In the genomic region with DNA sequence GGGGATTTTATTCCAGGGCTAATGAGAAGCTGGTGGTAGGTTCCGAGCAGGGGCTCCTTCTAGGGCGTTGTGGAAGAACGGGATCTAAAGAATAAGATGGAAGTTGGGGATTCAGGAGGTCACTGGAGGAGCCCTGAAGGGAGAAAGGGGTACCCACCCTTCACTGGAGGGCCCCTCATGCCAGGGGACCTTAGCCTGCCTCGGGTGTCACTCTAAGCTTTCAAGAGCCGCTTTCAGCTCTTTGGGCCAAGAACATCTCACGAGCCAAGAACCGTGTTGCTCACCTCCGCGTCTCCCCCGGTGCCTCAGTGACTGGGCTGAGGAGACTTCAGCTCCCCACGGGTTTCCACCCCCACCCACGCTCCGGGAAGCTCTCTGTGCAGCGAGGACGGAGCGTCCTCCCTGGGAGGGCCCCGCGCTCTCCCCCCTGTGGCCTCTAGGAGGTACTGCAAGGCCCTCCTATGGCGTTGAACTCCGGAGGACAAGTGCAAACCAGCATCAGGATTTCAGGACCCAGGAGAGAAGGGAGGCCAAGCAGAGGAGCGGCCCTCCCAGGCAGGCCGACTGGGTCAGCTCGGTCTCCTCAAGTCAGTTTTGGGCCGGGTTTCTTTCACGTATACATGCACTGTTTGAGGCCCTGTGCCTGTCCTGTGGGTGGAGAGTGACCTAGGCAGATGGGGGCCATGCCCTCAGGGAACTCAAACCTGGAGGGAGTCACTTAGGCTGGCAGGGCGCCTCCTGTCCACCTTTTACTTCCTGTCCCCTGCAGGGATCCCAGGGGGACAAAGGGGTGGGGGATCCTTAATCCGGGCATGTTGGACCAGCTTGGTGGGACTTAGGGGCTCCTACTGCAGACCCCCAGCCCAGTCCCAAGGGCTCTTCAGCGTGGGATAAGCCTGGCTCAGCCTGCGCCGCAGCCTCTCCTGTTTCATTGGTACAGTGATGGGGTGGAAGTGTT, we compare ENCODE assay signal across 9 cellular contexts. TPM values are rescaled to one million over a fixed set of nuclear protein-coding genes. Genes with fewer than 3 reads are reported as not detected.
A peak's percentile ranks its signal among the peaks of the same experiment; 100 is the strongest.
DNase-seq lines count a peak whose midpoint lies in the region; ATAC-seq, FAIRE-seq and TF ChIP-seq lines count a peak whose summit lies in the region.
"Had no signal": no experiment of that assay in that cellular context is flagged by ENCODE, and none has a peak within 500 bp of the region (broad histone marks: within the 10 kb centered on the region; RNA-seq: fewer than 3 reads in every experiment).

No MANE protein-coding gene starts in this region.

- TF ChIP-seq CTCF in glutamatergic neuron (IDR thresholded peaks at IDR 0.05; ENCODE audit: partially characterized antibody, unreplicated experiment) = peak; percentile 98
- peak; percentile 94 for TF ChIP-seq CTCF in progenitor cell of endocrine pancreas (IDR thresholded peaks at IDR 0.05; ENCODE audit: unreplicated experiment)

- H3K9me3 Mint-ChIP-seq in glutamatergic neuron (ENCODE audit: unreplicated experiment) (peaks cover 2% of the 10 kb centered on the region), progenitor cell of endocrine pancreas (ENCODE audit: low read depth) (no peaks in the 10 kb centered on the region)

- ATAC-seq in SK-N-SH treated with all-trans-retinoic acid at 6 μM for 48 hours (peak; percentile 96), GM21526 (IDR thresholded peaks at IDR 0.05; ENCODE audit: low FRiP score, unreplicated experiment) (no peak)

- FAIRE-seq in urothelium cell line (lab: Jason Lieb, UNC) = peak; percentile 91
- FAIRE-seq: endometrium had no signal

- H3K4me3 Mint-ChIP-seq in glutamatergic neuron (ENCODE audit: unreplicated experiment) = no peak overlapping the region
- H3K4me3 Mint-ChIP-seq in progenitor cell of endocrine pancreas (ENCODE audit: low read depth) = no peak overlapping the region

- H3K27me3 Mint-ChIP-seq in glutamatergic neuron (ENCODE audit: unreplicated experiment) (peaks cover 2% of the 10 kb centered on the region), progenitor cell of endocrine pancreas (peaks cover 19% of the 10 kb centered on the region)

- H3K36me3 Mint-ChIP-seq in glutamatergic neuron (ENCODE audit: unreplicated experiment) (no peaks in the 10 kb centered on the region), progenitor cell of endocrine pancreas (ENCODE audit: insufficient read depth) (peaks cover 9% of the 10 kb centered on the region)

- H3K4me1 Mint-ChIP-seq in glutamatergic neuron (ENCODE audit: low read depth, unreplicated experiment) (peaks cover 2% of the 10 kb centered on the region), progenitor cell of endocrine pancreas (ENCODE audit: low read depth) (peaks cover 1% of the 10 kb centered on the region)

- H3K27ac Mint-ChIP-seq in glutamatergic neuron (ENCODE audit: unreplicated experiment) = no peak overlapping the region
- no peak overlapping the region for H3K27ac Mint-ChIP-seq in progenitor cell of endocrine pancreas

- DNase-seq in DMS79 treated with DMSO at 0.1 percent for 48 hours (lab: John Stamatoyannopoulos, UW) = peak; percentile 21
- peak; percentile 44 for DNase-seq in HT1080 (ENCODE audit: low read depth)
- DNase-seq in activated naive CD4-positive, alpha-beta T cell treated with anti-CD3 and anti-CD28 coated beads, Interleukin-2, amount 50 U/mL, for 16 hours = peak; percentile 83
- DNase-seq in glutamatergic neuron = peak; percentile 73
- DNase-seq in progenitor cell of endocrine pancreas (ENCODE audit: low spot score, unreplicated experiment) = peak; percentile 56
- DNase-seq in urothelium cell line (ENCODE audit: low spot score) = peak; percentile 89

TF ChIP-seq in SK-N-SH treated with all-trans-retinoic acid at 6 μM for 48 hours, 23 proteins besides CTCF, POLR2A, EP300 and RAD21 (continues in another document):
- TF ChIP-seq CSDC2 (CRISPR knock-in tag; IDR thresholded peaks at IDR 0.05) = no peak
- TF ChIP-seq, protein P1, sequence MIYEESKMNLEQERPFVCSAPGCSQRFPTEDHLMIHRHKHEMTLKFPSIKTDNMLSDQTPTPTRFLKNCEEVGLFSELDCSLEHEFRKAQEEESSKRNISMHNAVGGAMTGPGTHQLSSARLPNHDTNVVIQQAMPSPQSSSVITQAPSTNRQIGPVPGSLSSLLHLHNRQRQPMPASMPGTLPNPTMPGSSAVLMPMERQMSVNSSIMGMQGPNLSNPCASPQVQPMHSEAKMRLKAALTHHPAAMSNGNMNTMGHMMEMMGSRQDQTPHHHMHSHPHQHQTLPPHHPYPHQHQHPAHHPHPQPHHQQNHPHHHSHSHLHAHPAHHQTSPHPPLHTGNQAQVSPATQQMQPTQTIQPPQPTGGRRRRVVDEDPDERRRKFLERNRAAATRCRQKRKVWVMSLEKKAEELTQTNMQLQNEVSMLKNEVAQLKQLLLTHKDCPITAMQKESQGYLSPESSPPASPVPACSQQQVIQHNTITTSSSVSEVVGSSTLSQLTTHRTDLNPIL (CRISPR knock-in tag; IDR thresholded peaks at IDR 0.05; ENCODE audit: low read depth) = no peak
- no peak for TF ChIP-seq SNAI2 (CRISPR knock-in tag; IDR thresholded peaks at IDR 0.05)
- TF ChIP-seq ZC3H10 (CRISPR knock-in tag; IDR thresholded peaks at IDR 0.05) = no peak
- TF ChIP-seq, protein P2, sequence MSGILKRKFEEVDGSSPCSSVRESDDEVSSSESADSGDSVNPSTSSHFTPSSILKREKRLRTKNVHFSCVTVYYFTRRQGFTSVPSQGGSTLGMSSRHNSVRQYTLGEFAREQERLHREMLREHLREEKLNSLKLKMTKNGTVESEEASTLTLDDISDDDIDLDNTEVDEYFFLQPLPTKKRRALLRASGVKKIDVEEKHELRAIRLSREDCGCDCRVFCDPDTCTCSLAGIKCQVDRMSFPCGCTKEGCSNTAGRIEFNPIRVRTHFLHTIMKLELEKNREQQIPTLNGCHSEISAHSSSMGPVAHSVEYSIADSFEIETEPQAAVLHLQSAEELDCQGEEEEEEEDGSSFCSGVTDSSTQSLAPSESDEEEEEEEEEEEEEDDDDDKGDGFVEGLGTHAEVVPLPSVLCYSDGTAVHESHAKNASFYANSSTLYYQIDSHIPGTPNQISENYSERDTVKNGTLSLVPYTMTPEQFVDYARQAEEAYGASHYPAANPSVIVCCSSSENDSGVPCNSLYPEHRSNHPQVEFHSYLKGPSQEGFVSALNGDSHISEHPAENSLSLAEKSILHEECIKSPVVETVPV (CRISPR knock-in tag; IDR thresholded peaks at IDR 0.05) = no peak
- TF ChIP-seq ESRRG (CRISPR knock-in tag; IDR thresholded peaks at IDR 0.05) = no peak
- TF ChIP-seq ZNF70 (CRISPR knock-in tag; IDR thresholded peaks at IDR 0.05) = no peak
- no peak for TF ChIP-seq PPARA (CRISPR knock-in tag; IDR thresholded peaks at IDR 0.05; ENCODE audit: borderline replicate concordance)
- no peak for TF ChIP-seq TCF4 (CRISPR knock-in tag; IDR thresholded peaks at IDR 0.05; ENCODE audit: borderline replicate concordance)
- no peak for TF ChIP-seq OSR1 (CRISPR knock-in tag; IDR thresholded peaks at IDR 0.05)
- TF ChIP-seq, protein P3, sequence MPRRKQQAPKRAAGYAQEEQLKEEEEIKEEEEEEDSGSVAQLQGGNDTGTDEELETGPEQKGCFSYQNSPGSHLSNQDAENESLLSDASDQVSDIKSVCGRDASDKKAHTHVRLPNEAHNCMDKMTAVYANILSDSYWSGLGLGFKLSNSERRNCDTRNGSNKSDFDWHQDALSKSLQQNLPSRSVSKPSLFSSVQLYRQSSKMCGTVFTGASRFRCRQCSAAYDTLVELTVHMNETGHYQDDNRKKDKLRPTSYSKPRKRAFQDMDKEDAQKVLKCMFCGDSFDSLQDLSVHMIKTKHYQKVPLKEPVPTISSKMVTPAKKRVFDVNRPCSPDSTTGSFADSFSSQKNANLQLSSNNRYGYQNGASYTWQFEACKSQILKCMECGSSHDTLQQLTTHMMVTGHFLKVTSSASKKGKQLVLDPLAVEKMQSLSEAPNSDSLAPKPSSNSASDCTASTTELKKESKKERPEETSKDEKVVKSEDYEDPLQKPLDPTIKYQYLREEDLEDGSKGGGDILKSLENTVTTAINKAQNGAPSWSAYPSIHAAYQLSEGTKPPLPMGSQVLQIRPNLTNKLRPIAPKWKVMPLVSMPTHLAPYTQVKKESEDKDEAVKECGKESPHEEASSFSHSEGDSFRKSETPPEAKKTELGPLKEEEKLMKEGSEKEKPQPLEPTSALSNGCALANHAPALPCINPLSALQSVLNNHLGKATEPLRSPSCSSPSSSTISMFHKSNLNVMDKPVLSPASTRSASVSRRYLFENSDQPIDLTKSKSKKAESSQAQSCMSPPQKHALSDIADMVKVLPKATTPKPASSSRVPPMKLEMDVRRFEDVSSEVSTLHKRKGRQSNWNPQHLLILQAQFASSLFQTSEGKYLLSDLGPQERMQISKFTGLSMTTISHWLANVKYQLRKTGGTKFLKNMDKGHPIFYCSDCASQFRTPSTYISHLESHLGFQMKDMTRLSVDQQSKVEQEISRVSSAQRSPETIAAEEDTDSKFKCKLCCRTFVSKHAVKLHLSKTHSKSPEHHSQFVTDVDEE (CRISPR knock-in tag; IDR thresholded peaks at IDR 0.05) = no peak
- TF ChIP-seq BACH2 (CRISPR knock-in tag; IDR thresholded peaks at IDR 0.05; ENCODE audit: borderline replicate concordance) = no peak

RNA-seq across cellular contexts. Expression of a gene that starts 5.1 kb away (rescaled TPM):
- not detected in 2 replicates for total RNA-seq in HT1080 (2014; rRNA removed; shearing (Covaris generic))
- not detected in 2 replicates for polyA plus RNA-seq in HT1080 (2015; cell fraction: cytosol; rRNA removed)
- not detected in 2 replicates for polyA plus RNA-seq in HT1080 (2015; cell fraction: nucleus; rRNA removed)
- total RNA-seq in glutamatergic neuron (ENCODE audit: unreplicated experiment) (not detected), progenitor cell of endocrine pancreas (1.6 and 4.8 TPM in 2 replicates)

RNA-seq across cellular contexts. Expression of a gene that starts 18.1 kb away (rescaled TPM):
- 34.4 and 53.0 TPM in 2 replicates for total RNA-seq in HT1080 (2014; rRNA removed; shearing (Covaris generic))
- polyA plus RNA-seq in HT1080 (2015; cell fraction: cytosol; rRNA removed) = 35.2 and 55.6 TPM in 2 replicates
- 52.2 and 53.7 TPM in 2 replicates for polyA plus RNA-seq in HT1080 (2015; cell fraction: nucleus; rRNA removed)
- total RNA-seq in glutamatergic neuron (ENCODE audit: unreplicated experiment) (0.88 TPM), progenitor cell of endocrine pancreas (201 and 213 TPM in 2 replicates)

RNA-seq across cellular contexts. Expression of a gene that starts 32.7 kb away (rescaled TPM):
- total RNA-seq in HT1080 (2014; rRNA removed; shearing (Covaris generic)) = 3.0 and 14.9 TPM in 2 replicates
- 4.9 and 5.6 TPM in 2 replicates for polyA plus RNA-seq in HT1080 (2015; cell fraction: cytosol; rRNA removed)
- polyA plus RNA-seq in HT1080 (2015; cell fraction: nucleus; rRNA removed) = 7.0 and 7.6 TPM in 2 replicates
- 0.29 TPM for total RNA-seq in glutamatergic neuron (ENCODE audit: unreplicated experiment)
- 0.16 and 0.24 TPM in 2 replicates for total RNA-seq in progenitor cell of endocrine pancreas

RNA-seq across cellular contexts. Expression of a gene that starts 37.9 kb away (rescaled TPM):
- not detected in 2 replicates for total RNA-seq in HT1080 (2014; rRNA removed; shearing (Covaris generic))
- not detected in 2 replicates for polyA plus RNA-seq in HT1080 (2015; cell fraction: cytosol; rRNA removed)
- not detected in 2 replicates for polyA plus RNA-seq in HT1080 (2015; cell fraction: nucleus; rRNA removed)
- total RNA-seq in glutamatergic neuron (ENCODE audit: unreplicated experiment) = not detected
- total RNA-seq in progenitor cell of endocrine pancreas = not detected in 2 replicates

RNA-seq across cellular contexts. Expression of a gene that starts 47.3 kb away (rescaled TPM):
- not detected in 2 replicates for total RNA-seq in HT1080 (2014; rRNA removed; shearing (Covaris generic))
- polyA plus RNA-seq in HT1080 (2015; cell fraction: cytosol; rRNA removed) = not detected in 2 replicates
- polyA plus RNA-seq in HT1080 (2015; cell fraction: nucleus; rRNA removed) = not detected in 2 replicates
- total RNA-seq in glutamatergic neuron (ENCODE audit: unreplicated experiment) (not detected), progenitor cell of endocrine pancreas (1.2 and 1.9 TPM in 2 replicates)

Comparison
In these comparisons a context has a peak if more than half of its experiments do, and no peak if none do; other contexts are left out.
1. DNase-seq: peak in every context shown above with its lines; median percentile 89 in urothelium cell line; 83 in activated naive CD4-positive, alpha-beta T cell treated with anti-CD3 and anti-CD28 coated beads, Interleukin-2, amount 50 U/mL, for 16 hours; 73 in glutamatergic neuron; 56 in progenitor cell of endocrine pancreas; 44 in HT1080; 21 in DMS79 treated with DMSO at 0.1 percent for 48 hours.
2. RNA of a gene that starts 18.1 kb away (total RNA-seq): 201 to 213 TPM in progenitor cell of endocrine pancreas and 34.4 to 53.0 TPM in HT1080; 0.88 TPM in glutamatergic neuron (single experiment); every median in the first group is over 10 times any median in the second.